25 cellular contexts compared by ENCODE assay signal in the genomic region with DNA sequence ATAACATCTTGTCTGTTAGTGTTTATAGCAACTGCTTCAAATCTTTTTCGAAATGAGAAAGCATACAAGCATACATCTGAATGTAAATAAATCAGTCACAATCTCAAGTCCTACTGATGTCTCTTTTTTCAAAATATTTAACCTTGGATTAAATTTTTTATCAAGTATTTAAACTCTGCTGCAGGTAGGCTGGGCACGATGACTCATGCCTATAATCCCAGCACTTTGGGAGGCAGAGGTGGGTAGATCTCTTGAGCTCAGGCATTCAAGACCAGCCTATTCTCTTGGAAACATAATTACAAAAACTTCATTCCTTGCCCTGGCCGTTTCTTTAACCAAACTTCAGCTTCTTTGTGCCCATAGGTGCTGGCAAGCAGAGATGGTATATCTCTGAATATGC.
"Had no signal": no experiment of that assay in that cellular context is flagged by ENCODE, and none has a peak within 500 bp of the region (broad histone marks: within the 10 kb centered on the region; RNA-seq: fewer than 3 reads in every experiment).

No MANE protein-coding gene starts in this region.

- H3K9me3 ChIP-seq: gastrocnemius medialis, neutrophil, pancreas, sigmoid colon, stomach, testis, tibial artery had no signal

- H3K36me3 ChIP-seq: gastrocnemius medialis, heart left ventricle, left lung, neutrophil, pancreas, sigmoid colon, stomach, tibial artery had no signal

- H3K27me3 ChIP-seq: gastrocnemius medialis, heart left ventricle, left lung, neutrophil, pancreas, sigmoid colon, stomach, testis, tibial artery had no signal

- H3K27ac ChIP-seq: epithelial cell of prostate, gastrocnemius medialis, heart left ventricle, left lung, neutrophil, pancreas, sigmoid colon, stomach, testis, tibial artery had no signal

- ATAC-seq: esophagus mucosa; gastrocnemius medialis; heart left ventricle; left cardiac atrium; left lung; naive thymus-derived CD8-positive, alpha-beta T cell; pancreas; right cardiac atrium; stimulated activated effector memory CD8-positive, alpha-beta T cell treated with anti-CD3 and anti-CD28 coated beads, Interleukin-12 subunit alpha, Interleukin-12 subunit beta, amount 100 ng/mL, for 72 hours had no signal

- H3K4me3 ChIP-seq: gastrocnemius medialis, heart left ventricle, left lung, pancreas, sigmoid colon, stomach, testis, tibial artery had no signal

- DNase-seq: cerebellar nuclear complex; cortex of kidney; effector CD4-positive, alpha-beta T cell; foreskin fibroblast; gastrocnemius medialis; heart left ventricle; hippocampal formation; left cardiac atrium; left lung; naive thymus-derived CD8-positive, alpha-beta T cell; nephron progenitor cell; pancreas; right cardiac atrium; sigmoid colon; stimulated activated CD4-positive, alpha-beta T cell treated with anti-CD3 and anti-CD28 coated beads, Interleukin-2, amount 100 ng/mL, for 24 hours; stimulated activated CD4-positive, alpha-beta T cell treated with anti-CD3 and anti-CD28 coated beads, Interleukin-4, amount 100 ng/mL, for 24 hours; stimulated activated naive CD4-positive, alpha-beta T cell treated with Interleukin-2 at 50 U/mL for 16 hours; stomach; testis; tibial artery had no signal

- H3K4me1 ChIP-seq: gastrocnemius medialis, heart left ventricle, left lung, pancreas, sigmoid colon, stomach, testis, tibial artery had no signal

- FAIRE-seq: islet of Langerhans, pancreas had no signal
